In genomic region chr14:98957211-98958047, GRCh38 we compare ENCODE assay signal across 11 cellular contexts.
DNase-seq lines count a peak whose midpoint lies in the region; ATAC-seq and TF ChIP-seq lines count a peak whose summit lies in the region.
"Had no signal": no experiment of that assay in that cellular context is flagged by ENCODE, and none has a peak within 500 bp of the region (broad histone marks: within the 10 kb centered on the region; RNA-seq: fewer than 3 reads in every experiment).

No MANE protein-coding gene starts in this region.

- TF ChIP-seq CTCF in epithelial cell of esophagus (IDR thresholded peaks at IDR 0.05; ENCODE audit: insufficient read depth, low read depth, low read length, missing control alignments) (no peak), mucosa of descending colon (IDR thresholded peaks at IDR 0.05) (no peak), spleen (IDR thresholded peaks at IDR 0.05 in 8 of 11, conservative IDR thresholded peaks at IDR 0.05 in 3 of 11) (no peak)

- H3K27me3 ChIP-seq in aorta (ENCODE audit: control insufficient read depth in 1 of 2, insufficient read depth in 2 of 2, low read length in 1 of 2) (no peaks in the 10 kb centered on the region), spleen (replicated peaks in 1 of 7) (no peaks in the 10 kb centered on the region)

- intact Hi-C loops in mucosa of descending colon (cut with DNase I, micrococcal nuclease) (no loop called here), aorta (cut with DNase I) (loop anchor here in 1 of 2 donors (2.0 kb wide), 1 partner anchor 79 kb away; no protein-coding TSS in a partner anchor), spleen (cut with DNase I; ENCODE audit: low total_unique reads) (no loop called here)

- DNase-seq in activated effector memory CD4-positive, alpha-beta T cell treated with anti-CD3 and anti-CD28 coated beads, Interleukin-2, amount 50 U/mL, for 16 hours, result peak; percentile 43
- DNase-seq in activated effector memory CD4-positive, alpha-beta T cell treated with Interleukin-2 at 50 U/mL for 16 hours, result no peak
- DNase-seq in epithelial cell of esophagus (ENCODE audit: low read depth) (peak; percentile 97), mucosa of descending colon (peak in 2 of 3 donors; percentile 37 to 50), aorta (peak; percentile 76 to 84), spleen (no peak)
- DNase-seq: activated naive CD4-positive, alpha-beta T cell treated with Interleukin-2 at 50 U/mL for 16 hours; erythroblast; NCI-H345 had no signal

- ATAC-seq in mucosa of descending colon (peak; percentile 56), aorta (ENCODE audit: low FRiP score) (peak; percentile 83), HG02884 (IDR thresholded peaks at IDR 0.05; ENCODE audit: unreplicated experiment) (no peak), GM19463 (IDR thresholded peaks at IDR 0.05; ENCODE audit: unreplicated experiment) (no peak)

- H3K4me1 ChIP-seq in mucosa of descending colon (ENCODE audit: low read depth), result no peaks in the 10 kb centered on the region
- no peaks in the 10 kb centered on the region for H3K4me1 ChIP-seq in aorta (ENCODE audit: control insufficient read depth in 1 of 2, insufficient read depth in 2 of 2, low read length in 2 of 2)
- no peaks in the 10 kb centered on the region for H3K4me1 ChIP-seq in spleen

- no peak for TF ChIP-seq POLR2A in spleen (IDR thresholded peaks at IDR 0.05)

- 58 to 59% methylated on average over 20 of the region's 20 CpGs for WGBS in aorta, 2 donors
- WGBS in spleen, 5 donors, result 61 to 73% (median 68%) methylated on average over 20 of the region's 20 CpGs

- H3K27ac ChIP-seq in aorta (ENCODE audit: low read depth in 1 of 2, low read length in 2 of 2) (no peak overlapping the region), spleen (no peak overlapping the region)

- H3K4me3 ChIP-seq in epithelial cell of esophagus (ENCODE audit: low read length) (no peak overlapping the region), mucosa of descending colon (no peak overlapping the region), aorta (ENCODE audit: low read length in 2 of 2) (no peak overlapping the region), spleen (no peak overlapping the region)

- no peaks in the 10 kb centered on the region for H3K36me3 ChIP-seq in mucosa of descending colon (ENCODE audit: low read depth)
- H3K36me3 ChIP-seq in aorta (ENCODE audit: control insufficient read depth in 1 of 2, insufficient read depth in 2 of 2, low read length in 1 of 2), result no peaks in the 10 kb centered on the region
- H3K36me3 ChIP-seq in spleen, result no peaks in the 10 kb centered on the region

- H3K9me3 ChIP-seq in mucosa of descending colon (no peaks in the 10 kb centered on the region), aorta (ENCODE audit: control insufficient read depth, low read length) (no peaks in the 10 kb centered on the region), spleen (no peaks in the 10 kb centered on the region)

Comparison
In these comparisons a context has a peak if more than half of its experiments do, and no peak if none do; other contexts are left out.
1. DNase-seq: peak in activated effector memory CD4-positive, alpha-beta T cell treated with anti-CD3 and anti-CD28 coated beads, Interleukin-2, amount 50 U/mL, for 16 hours (single experiment), epithelial cell of esophagus (single experiment), mucosa of descending colon (2 of 3) and aorta (2 of 2); none in activated effector memory CD4-positive, alpha-beta T cell treated with Interleukin-2 at 50 U/mL for 16 hours (single experiment) and spleen (single experiment).
2. ATAC-seq: peak in mucosa of descending colon (single experiment) and aorta (single experiment); none in HG02884 (single experiment) and GM19463 (single experiment).